1 cellular context compared by ENCODE assay signal in the genomic region with DNA sequence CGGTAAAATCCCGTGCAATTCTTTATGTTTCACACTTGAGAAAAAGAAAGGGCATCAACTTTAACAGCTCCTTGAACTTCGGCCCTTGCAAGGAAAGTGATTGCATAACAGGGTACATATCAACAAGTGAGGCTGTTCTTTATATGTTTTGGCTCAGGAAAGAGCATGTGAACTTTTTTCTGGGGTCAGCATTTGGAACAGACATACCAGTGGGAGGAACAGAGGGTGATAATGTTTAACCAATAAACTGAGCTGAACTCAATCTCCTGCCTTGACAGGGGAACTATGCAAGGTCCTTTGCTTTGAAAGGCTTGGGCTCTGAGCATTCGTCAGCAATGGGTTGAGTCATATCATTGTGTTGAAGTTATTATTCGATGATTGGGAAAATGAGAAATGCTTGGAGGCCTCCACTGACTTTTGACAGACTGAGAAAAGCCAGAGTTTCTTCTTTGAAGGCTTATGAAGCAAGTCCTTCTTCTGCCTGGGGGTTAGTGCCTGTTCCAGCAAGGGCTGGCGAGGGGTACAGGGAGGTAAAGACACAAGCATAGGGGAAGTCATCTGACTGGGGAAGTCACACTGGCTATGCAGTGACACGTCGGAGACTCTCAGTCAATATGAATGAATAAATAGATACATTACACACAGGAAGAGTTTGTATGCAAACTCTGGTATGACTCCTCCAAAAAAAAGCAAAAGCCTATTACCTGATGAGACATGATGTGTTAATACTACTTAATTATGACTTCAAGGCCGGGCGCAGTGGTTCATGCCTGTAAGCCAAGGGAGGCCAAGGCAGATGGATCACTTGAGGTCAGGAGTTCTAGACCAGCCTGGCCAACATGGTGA.
A peak's percentile ranks its signal among the peaks of the same experiment; 100 is the strongest.
TF ChIP-seq lines count a peak whose summit lies in the region.

No MANE protein-coding gene starts in this region.

TF ChIP-seq in HepG2, 621 proteins besides CTCF, POLR2A, EP300 and RAD21 (continued from another document and continues in another):
- TF ChIP-seq, protein P1, sequence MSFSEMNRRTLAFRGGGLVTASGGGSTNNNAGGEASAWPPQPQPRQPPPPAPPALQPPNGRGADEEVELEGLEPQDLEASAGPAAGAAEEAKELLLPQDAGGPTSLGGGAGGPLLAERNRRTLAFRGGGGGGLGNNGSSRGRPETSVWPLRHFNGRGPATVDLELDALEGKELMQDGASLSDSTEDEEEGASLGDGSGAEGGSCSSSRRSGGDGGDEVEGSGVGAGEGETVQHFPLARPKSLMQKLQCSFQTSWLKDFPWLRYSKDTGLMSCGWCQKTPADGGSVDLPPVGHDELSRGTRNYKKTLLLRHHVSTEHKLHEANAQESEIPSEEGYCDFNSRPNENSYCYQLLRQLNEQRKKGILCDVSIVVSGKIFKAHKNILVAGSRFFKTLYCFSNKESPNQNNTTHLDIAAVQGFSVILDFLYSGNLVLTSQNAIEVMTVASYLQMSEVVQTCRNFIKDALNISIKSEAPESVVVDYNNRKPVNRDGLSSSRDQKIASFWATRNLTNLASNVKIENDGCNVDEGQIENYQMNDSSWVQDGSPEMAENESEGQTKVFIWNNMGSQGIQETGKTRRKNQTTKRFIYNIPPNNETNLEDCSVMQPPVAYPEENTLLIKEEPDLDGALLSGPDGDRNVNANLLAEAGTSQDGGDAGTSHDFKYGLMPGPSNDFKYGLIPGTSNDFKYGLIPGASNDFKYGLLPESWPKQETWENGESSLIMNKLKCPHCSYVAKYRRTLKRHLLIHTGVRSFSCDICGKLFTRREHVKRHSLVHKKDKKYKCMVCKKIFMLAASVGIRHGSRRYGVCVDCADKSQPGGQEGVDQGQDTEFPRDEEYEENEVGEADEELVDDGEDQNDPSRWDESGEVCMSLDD (CRISPR knock-in tag; IDR thresholded peaks at IDR 0.05; ENCODE audit: borderline replicate concordance), result no peak
- no peak for TF ChIP-seq PLSCR1 (CRISPR knock-in tag; IDR thresholded peaks at IDR 0.05; ENCODE audit: borderline replicate concordance)
- TF ChIP-seq ZBTB40 (IDR thresholded peaks at IDR 0.05), result no peak
- TF ChIP-seq ZBTB40 (CRISPR knock-in tag; IDR thresholded peaks at IDR 0.05), result no peak
- no peak for TF ChIP-seq CBX2 (IDR thresholded peaks at IDR 0.05; ENCODE audit: low read depth, low read length)
- no peak for TF ChIP-seq CBX2 (CRISPR knock-in tag; IDR thresholded peaks at IDR 0.05; ENCODE audit: low read depth)
- no peak for TF ChIP-seq JUNB (CRISPR knock-in tag; IDR thresholded peaks at IDR 0.05; ENCODE audit: borderline replicate concordance)
- TF ChIP-seq ZBTB21 (CRISPR knock-in tag; IDR thresholded peaks at IDR 0.05), result no peak
- no peak for TF ChIP-seq ZFX (CRISPR knock-in tag; IDR thresholded peaks at IDR 0.05; ENCODE audit: low read depth)
- no peak for TF ChIP-seq RBM22 (optimal IDR thresholded peaks at IDR 0.05; ENCODE audit: low read length)
- TF ChIP-seq MYNN (CRISPR knock-in tag; IDR thresholded peaks at IDR 0.05; ENCODE audit: low read depth), result no peak
- TF ChIP-seq USF2 (IDR thresholded peaks at IDR 0.05; ENCODE audit: low read depth, low read length), result no peak
- no peak for TF ChIP-seq USF2 (CRISPR knock-in tag; IDR thresholded peaks at IDR 0.05; ENCODE audit: borderline replicate concordance)
- TF ChIP-seq WIZ (CRISPR knock-in tag; IDR thresholded peaks at IDR 0.05), result no peak
- no peak for TF ChIP-seq ZNF138 (CRISPR knock-in tag; IDR thresholded peaks at IDR 0.05; ENCODE audit: low read depth)
- TF ChIP-seq MAFG (CRISPR knock-in tag; IDR thresholded peaks at IDR 0.05), result no peak
- TF ChIP-seq RFXANK (CRISPR knock-in tag; IDR thresholded peaks at IDR 0.05), result no peak
- TF ChIP-seq MTA3 (CRISPR knock-in tag; IDR thresholded peaks at IDR 0.05), result no peak
- TF ChIP-seq FOXP4 (CRISPR knock-in tag; IDR thresholded peaks at IDR 0.05), result peak; percentile 93
- no peak for TF ChIP-seq ZMAT5 (CRISPR knock-in tag; IDR thresholded peaks at IDR 0.05; ENCODE audit: borderline replicate concordance, low read depth)
- no peak for TF ChIP-seq ZNF761 (CRISPR knock-in tag; conservative IDR thresholded peaks at IDR 0.05)
- no peak for TF ChIP-seq ZNF383 (CRISPR knock-in tag; IDR thresholded peaks at IDR 0.05; ENCODE audit: borderline replicate concordance)
- TF ChIP-seq CC2D1A (CRISPR knock-in tag; IDR thresholded peaks at IDR 0.05), result no peak
- TF ChIP-seq ZNF10 (CRISPR knock-in tag; IDR thresholded peaks at IDR 0.05; ENCODE audit: borderline replicate concordance, low read depth), result no peak
- TF ChIP-seq HNRNPL (IDR thresholded peaks at IDR 0.05; ENCODE audit: low read depth, low read length), result no peak
- TF ChIP-seq, protein P2, sequence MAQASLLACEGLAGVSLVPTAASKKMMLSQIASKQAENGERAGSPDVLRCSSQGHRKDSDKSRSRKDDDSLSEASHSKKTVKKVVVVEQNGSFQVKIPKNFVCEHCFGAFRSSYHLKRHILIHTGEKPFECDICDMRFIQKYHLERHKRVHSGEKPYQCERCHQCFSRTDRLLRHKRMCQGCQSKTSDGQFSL (CRISPR knock-in tag; IDR thresholded peaks at IDR 0.05), result no peak
- peak; percentile 80; the same call in 1 of the 2 replicates for TF ChIP-seq RCOR2 (CRISPR knock-in tag; IDR thresholded peaks at IDR 0.05)
- no peak for TF ChIP-seq MNT (IDR thresholded peaks at IDR 0.05)
- TF ChIP-seq ZNF101 (CRISPR knock-in tag; IDR thresholded peaks at IDR 0.05; ENCODE audit: borderline replicate concordance, low read depth), result no peak
- peak; percentile 73 for TF ChIP-seq KDM3A (CRISPR knock-in tag; IDR thresholded peaks at IDR 0.05; ENCODE audit: low read depth)
- TF ChIP-seq STAT6 (CRISPR knock-in tag; IDR thresholded peaks at IDR 0.05; ENCODE audit: borderline replicate concordance), result peak; percentile 71; the same call in 1 of the 2 replicates
